Comparison of ENCODE assay signal across 15 cellular contexts in the genomic region with DNA sequence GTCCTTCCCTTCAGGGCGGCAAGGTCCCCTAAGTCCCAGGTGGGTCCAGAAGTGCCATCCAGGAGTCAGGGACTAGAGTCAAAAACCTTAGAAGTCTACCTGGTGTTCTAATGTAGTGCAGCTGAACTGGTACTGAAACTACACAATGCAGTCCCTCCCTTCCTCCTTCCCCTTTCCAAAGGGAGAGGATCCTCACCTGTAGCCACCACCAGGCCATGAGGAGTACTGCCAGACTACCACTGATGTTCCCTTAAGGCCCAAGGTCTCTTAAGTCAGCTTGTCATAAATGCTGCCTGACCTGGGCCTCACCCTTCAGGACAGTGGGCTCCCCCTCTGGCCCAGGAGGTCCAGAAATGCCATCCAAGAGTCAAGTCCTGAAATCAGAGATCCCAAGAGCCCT.
DNase-seq lines count a peak whose midpoint lies in the region; ATAC-seq and TF ChIP-seq lines count a peak whose summit lies in the region.
"Had no signal": no experiment of that assay in that cellular context is flagged by ENCODE, and none has a peak within 500 bp of the region (broad histone marks: within the 10 kb centered on the region; RNA-seq: fewer than 3 reads in every experiment).

No MANE protein-coding gene starts in this region.

- H4K20me1 ChIP-seq in H9 (ENCODE audit: control insufficient read depth, insufficient read depth, insufficient read length), result no peaks in the 10 kb centered on the region

- H3K23ac ChIP-seq in H9 (ENCODE audit: insufficient read length, low read depth, low read length), result no peak overlapping the region

- H3K4me3 Mint-ChIP-seq in Caco-2 (ENCODE audit: unreplicated experiment) (no peak overlapping the region), H9 (no peak overlapping the region), WTC11 (no peak overlapping the region)
- H3K4me3 Mint-ChIP-seq: activated CD8-positive, alpha-beta T cell treated with anti-CD3 and anti-CD28 coated beads for 36 hours; activated naive CD8-positive, alpha-beta T cell treated with anti-CD3 and anti-CD28 coated beads, Interleukin-2, amount 50 U/mL, for 24 hours had no signal

- H3K27ac Mint-ChIP-seq in Caco-2 (ENCODE audit: unreplicated experiment), result no peak overlapping the region
- peak overlapping the region in 2 of 3 experiments; percentile 16 to 28; a peak in 1 of 7 replicates for H3K27ac Mint-ChIP-seq in H9
- H3K27ac Mint-ChIP-seq in WTC11, result no peak overlapping the region
- H3K27ac Mint-ChIP-seq: activated CD8-positive, alpha-beta T cell treated with anti-CD3 and anti-CD28 coated beads for 36 hours; activated naive CD8-positive, alpha-beta T cell treated with anti-CD3 and anti-CD28 coated beads, Interleukin-2, amount 50 U/mL, for 24 hours had no signal

- H2BK15ac ChIP-seq in H9 (ENCODE audit: low read depth, low read length), result no peak overlapping the region

- H2AK5ac ChIP-seq in H9 (ENCODE audit: insufficient read length, low read length), result no peak overlapping the region

- H3K9me3 ChIP-seq in Caco-2 (no peaks in the 10 kb centered on the region), H9 (ENCODE audit: control insufficient read depth, low read depth, low read length) (no peaks in the 10 kb centered on the region), left ventricle myocardium inferior (replicated peaks) (peaks cover 12% of the 10 kb centered on the region)
- H3K9me3 ChIP-seq: testis had no signal

- no peak overlapping the region for H3K27ac ChIP-seq in H9 (ENCODE audit: insufficient read length, low read depth, low read length)
- no peak overlapping the region for H3K27ac ChIP-seq in left ventricle myocardium inferior (replicated peaks)
- H3K27ac ChIP-seq: SK-N-MC, testis had no signal

- H3K36me3 Mint-ChIP-seq in Caco-2 (ENCODE audit: insufficient read depth, unreplicated experiment) (no peaks in the 10 kb centered on the region), H9 (ENCODE audit: insufficient read depth in 1 of 3, low read depth in 3 of 3) (peaks cover 18 to 41% (median 25%) of the 10 kb centered on the region in 3 experiments), WTC11 (peaks cover 19% of the 10 kb centered on the region)

- H3K36me3 ChIP-seq in Caco-2 (ENCODE audit: control insufficient read depth, insufficient read depth, low read length) (no peaks in the 10 kb centered on the region), left ventricle myocardium inferior (no peaks in the 10 kb centered on the region)

- intact Hi-C loops in Caco-2 (cut with micrococcal nuclease; ENCODE audit: unreplicated experiment) (no loop called here), left ventricle myocardium inferior (cut with micrococcal nuclease) (no loop called here)

- H3K23me2 ChIP-seq in H9 (ENCODE audit: insufficient read length, low read depth, low read length, poor library complexity, severe bottlenecking), result no peaks in the 10 kb centered on the region

- no peaks in the 10 kb centered on the region for H3K4me1 Mint-ChIP-seq in Caco-2 (ENCODE audit: low read depth, unreplicated experiment)
- no peaks in the 10 kb centered on the region for H3K4me1 Mint-ChIP-seq in H9
- H3K4me1 Mint-ChIP-seq in WTC11, result no peaks in the 10 kb centered on the region
- H3K4me1 Mint-ChIP-seq: activated naive CD8-positive, alpha-beta T cell treated with anti-CD3 and anti-CD28 coated beads, Interleukin-2, amount 50 U/mL, for 24 hours had no signal

- DNase-seq in Caco-2 (peak; percentile 38 to 47), H9 (peak; percentile 63), WTC11 (ENCODE audit: low spot score) (peak; percentile 52), iPS DF 19.7 (ENCODE audit: low read depth, low spot score) (peak; percentile 12), retina (no peak), left ventricle myocardium inferior (no peak), NCI-H2029 treated with DMSO at 0.1 percent for 48 hours (lab: John Stamatoyannopoulos, UW) (no peak)
- DNase-seq: activated CD8-positive, alpha-beta T cell treated with anti-CD3 and anti-CD28 coated beads for 36 hours; activated naive CD8-positive, alpha-beta T cell treated with anti-CD3 and anti-CD28 coated beads, Interleukin-2, amount 50 U/mL, for 24 hours; AML-193; kidney; stimulated activated CD4-positive, alpha-beta T cell treated with anti-CD3 and anti-CD28 coated beads, Interleukin-4, amount 100 ng/mL, for 24 hours; testis had no signal

- H3K56ac ChIP-seq in H9 (ENCODE audit: insufficient read length, low read depth, low read length), result no peak overlapping the region

- H3K9me3 Mint-ChIP-seq in Caco-2 (ENCODE audit: unreplicated experiment) (peaks cover 12% of the 10 kb centered on the region), H9 (peaks cover 14 to 22% of the 10 kb centered on the region in 2 experiments; a peak in 4 of 5 replicates), WTC11 (peaks cover 24% of the 10 kb centered on the region)

- H3K4me1 ChIP-seq in Caco-2, result no peaks in the 10 kb centered on the region
- no peaks in the 10 kb centered on the region for H3K4me1 ChIP-seq in H9 (ENCODE audit: insufficient read depth, low read length)
- H3K4me1 ChIP-seq in left ventricle myocardium inferior, result no peaks in the 10 kb centered on the region
- H3K4me1 ChIP-seq: testis had no signal

- no peak overlapping the region for H2BK5ac ChIP-seq in H9 (ENCODE audit: insufficient read length, low read length)

- no peak overlapping the region for H3K18ac ChIP-seq in H9 (ENCODE audit: insufficient read length, low read depth, low read length)

- no peak overlapping the region for H3K9ac ChIP-seq in H9 (ENCODE audit: extremely low read depth, insufficient read length, low read length)

- no peak overlapping the region for H4K8ac ChIP-seq in H9 (replicated peaks; ENCODE audit: insufficient read length, low read depth, low read length)

- no peak overlapping the region for H3K4me3 ChIP-seq in Caco-2 (ENCODE audit: low read depth, low read length)
- H3K4me3 ChIP-seq in left ventricle myocardium inferior, result no peak overlapping the region
- H3K4me3 ChIP-seq: SK-N-MC, testis had no signal

- H4K5ac ChIP-seq in H9 (ENCODE audit: insufficient read length, low read depth, low read length), result no peak overlapping the region

- ATAC-seq in WTC11, result peak; percentile 100
- no peak for ATAC-seq in GM19035 (IDR thresholded peaks at IDR 0.05; ENCODE audit: unreplicated experiment)
- ATAC-seq: activated CD8-positive, alpha-beta T cell treated with anti-CD3 and anti-CD28 coated beads for 36 hours; activated naive CD8-positive, alpha-beta T cell treated with anti-CD3 and anti-CD28 coated beads, Interleukin-2, amount 50 U/mL, for 24 hours had no signal

- H2AFZ ChIP-seq in H9 (ENCODE audit: low read length), result no peak overlapping the region

- POLR2A ChIA-PET in Caco-2 (lab: Charles Lee), result no interaction called here
- POLR2A ChIA-PET in WTC11 (lab: Charles Lee), result no interaction called here

- no TSS peak for BruUV-seq in Caco-2 (replicated peaks; lab: Mats Ljungman, UMichigan)

- no peak overlapping the region for H2BK12ac ChIP-seq in H9 (ENCODE audit: insufficient read length, low read depth, low read length)

- TF ChIP-seq CTCF in Caco-2 (IDR thresholded peaks at IDR 0.05; ENCODE audit: insufficient read depth in 1 of 2, low read depth in 1 of 2, low read length in 1 of 2, severe bottlenecking in 1 of 2, unreplicated experiment in 1 of 2) (peak; percentile 21 to 39), H9 (conservative IDR thresholded peaks at IDR 0.05) (peak; percentile 65), WTC11 (IDR thresholded peaks at IDR 0.05) (peak; percentile 31; the same call in 1 of the 2 replicates), left ventricle myocardium inferior (IDR thresholded peaks at IDR 0.05; ENCODE audit: borderline replicate concordance) (no peak)

- H3K79me2 ChIP-seq in H9 (ENCODE audit: insufficient read depth, low read length), result no peaks in the 10 kb centered on the region

- CTCF ChIA-PET in Caco-2 (lab: Charles Lee) (no interaction called here), WTC11 (lab: Charles Lee) (interaction anchor here (1.3 to 1.5 kb wide), 5 partner anchors 10 to 167 kb away, joined by 3 to 5 read pairs (median 3); no protein-coding TSS in a partner anchor)

- H3K4ac ChIP-seq in H9 (ENCODE audit: low read depth, low read length), result no peak overlapping the region

- H3T11ph ChIP-seq in H9 (ENCODE audit: low read length), result no peak overlapping the region

- WGBS in H9 (ENCODE audit: extremely low coverage, insufficient read length, low lambda C conversion rate), result no CpG with 5 or more reads among the region's 1 CpG

- no peak overlapping the region for H3K14ac ChIP-seq in H9 (ENCODE audit: insufficient read depth, low read length)

- H3K4me2 ChIP-seq in H9 (ENCODE audit: insufficient read depth, insufficient read length, low read length), result no peak overlapping the region

- no peaks in the 10 kb centered on the region for H3K27me3 ChIP-seq in Caco-2 (replicated peaks; ENCODE audit: control insufficient read depth, insufficient read depth, low read length)
- H3K27me3 ChIP-seq in H9 (ENCODE audit: insufficient read depth, low read length), result no peaks in the 10 kb centered on the region
- H3K27me3 ChIP-seq in left ventricle myocardium inferior (ENCODE audit: low read depth), result no peaks in the 10 kb centered on the region
- H3K27me3 ChIP-seq: testis had no signal

- no peak overlapping the region for H2BK120ac ChIP-seq in H9 (ENCODE audit: low read depth, low read length, poor library complexity, severe bottlenecking)

- H3K27me3 Mint-ChIP-seq in Caco-2 (ENCODE audit: insufficient read depth, unreplicated experiment), result no peaks in the 10 kb centered on the region
- no peaks in the 10 kb centered on the region for H3K27me3 Mint-ChIP-seq in H9 (ENCODE audit: low read depth)
- H3K27me3 Mint-ChIP-seq in WTC11 (ENCODE audit: low read depth), result no peaks in the 10 kb centered on the region
- H3K27me3 Mint-ChIP-seq: activated CD8-positive, alpha-beta T cell treated with anti-CD3 and anti-CD28 coated beads for 36 hours; activated naive CD8-positive, alpha-beta T cell treated with anti-CD3 and anti-CD28 coated beads, Interleukin-2, amount 50 U/mL, for 24 hours had no signal

- no peak overlapping the region for H2BK20ac ChIP-seq in H9 (ENCODE audit: low read depth, low read length, poor library complexity, severe bottlenecking)

- no peaks in the 10 kb centered on the region for H3K79me1 ChIP-seq in H9 (ENCODE audit: insufficient read depth, low read depth, low read length, poor library complexity, severe bottlenecking)

- H4K91ac ChIP-seq in H9 (ENCODE audit: insufficient read length, low read depth, low read length), result no peak overlapping the region

TF ChIP-seq in WTC11, 78 proteins besides CTCF, POLR2A, EP300 and RAD21 (continues in another document):
- TF ChIP-seq ZNF232 (CRISPR knock-in tag; IDR thresholded peaks at IDR 0.05) (no peak), FOXP1 (CRISPR knock-in tag; IDR thresholded peaks at IDR 0.05; ENCODE audit: borderline replicate concordance) (no peak), ZNF416 (CRISPR knock-in tag; IDR thresholded peaks at IDR 0.05) (no peak), MLX (CRISPR knock-in tag; IDR thresholded peaks at IDR 0.05) (no peak)

Comparison
In these comparisons a context has a peak if more than half of its experiments do, and no peak if none do; other contexts are left out.
1. DNase-seq: peak in Caco-2 (2 of 2), H9 (single experiment), WTC11 (single experiment) and iPS DF 19.7 (single experiment); none in retina (single experiment), left ventricle myocardium inferior (single experiment) and NCI-H2029 treated with DMSO at 0.1 percent for 48 hours (single experiment).
2. H3K27ac Mint-ChIP-seq: peak in H9 (2 of 3); none in Caco-2 (single experiment) and WTC11 (single experiment).